14 cellular contexts compared by ENCODE assay signal in the genomic region with DNA sequence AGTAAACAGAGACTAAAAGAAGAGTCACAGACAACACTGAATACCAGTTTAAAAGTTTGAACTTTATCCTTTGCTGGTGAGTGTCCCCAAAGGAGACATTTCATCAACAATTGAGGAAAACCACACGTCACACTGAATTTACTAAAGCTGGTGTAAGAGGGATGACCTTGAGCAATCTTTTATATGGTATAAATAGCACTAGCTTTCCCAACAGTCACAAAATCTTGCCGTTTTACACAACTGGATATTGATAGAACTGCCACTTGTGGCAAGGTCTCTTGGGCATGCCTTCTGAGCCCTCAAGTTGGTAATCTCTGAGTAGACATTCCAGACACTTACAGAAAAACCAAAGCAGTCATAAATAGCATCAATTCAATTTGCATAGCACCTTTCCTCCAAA.
"Had no signal": no experiment of that assay in that cellular context is flagged by ENCODE, and none has a peak within 500 bp of the region (broad histone marks: within the 10 kb centered on the region; RNA-seq: fewer than 3 reads in every experiment).

No MANE protein-coding gene starts in this region.

- H3K4me3 ChIP-seq: cardiac muscle cell, tibial artery had no signal

- DNase-seq: activated CD4-positive, alpha-beta T cell treated with anti-CD3 and anti-CD28 coated beads, Interleukin-2, amount 50 U/mL, for 48 hours; activated naive CD4-positive, alpha-beta T cell treated with anti-CD3 and anti-CD28 coated beads, Interleukin-2, amount 10 ng/mL, durations not matched to agents 7 days and 5 days; endodermal cell; hippocampal formation; left ventricle myocardium superior; natural killer cell; retina; stimulated activated CD4-positive, alpha-beta T cell treated with anti-CD3 and anti-CD28 coated beads, Interleukin-2, amount 100 ng/mL, for 48 hours; stimulated activated naive B cell treated with anti-CD40 and anti-IgM and Interleukin-4, amounts not matched to agents 10 μg/mL and 1 μg/mL and 100 μg/mL, for 72 hours; T1000; tibial artery had no signal

- ATAC-seq: left ventricle myocardium superior; natural killer cell; stimulated activated naive B cell treated with anti-CD40 and anti-IgM and Interleukin-4, amounts not matched to agents 10 μg/mL and 1 μg/mL and 100 μg/mL, for 72 hours had no signal

- H3K27ac ChIP-seq: cardiac muscle cell, neutrophil, tibial artery, VCaP had no signal

- H3K36me3 ChIP-seq: cardiac muscle cell, neutrophil, tibial artery had no signal

- H3K9me3 ChIP-seq: neutrophil had no signal

- H3K27me3 ChIP-seq: cardiac muscle cell, neutrophil, tibial artery had no signal
